Comparison of ENCODE assay signal across 8 cellular contexts in genomic region chr11:108498046-108498815, GRCh38. TPM values are rescaled to one million over a fixed set of nuclear protein-coding genes. Genes with fewer than 3 reads are reported as not detected.
DNase-seq lines count a peak whose midpoint lies in the region; ATAC-seq, FAIRE-seq and TF ChIP-seq lines count a peak whose summit lies in the region.

Gene POGLUT3 (minus strand): TSS chr11:108498384. CDS start chr11:108498366, 18 bp downstream.

- H3K27ac ChIP-seq in caudate nucleus (ENCODE audit: low read depth, low read length) (peak within 1 kb of the TSS; percentile 86), small intestine (ENCODE audit: low read depth in 1 of 2, low read length in 1 of 2) (peak within 1 kb of the TSS; percentile 92 to 97)

- H3K4me3 Mint-ChIP-seq in WTC11 = peak within 1 kb of the TSS; percentile 99
- H3K4me3 Mint-ChIP-seq in immature natural killer cell = peak within 1 kb of the TSS; percentile 98 to 100 (median 99)

- no peak for TF ChIP-seq CTCF in WTC11 (IDR thresholded peaks at IDR 0.05)

- no peaks in the 10 kb centered on the region for H3K9me3 ChIP-seq in small intestine (ENCODE audit: control insufficient read depth, low read depth)

- peak within 1 kb of the TSS; percentile 65 to 71 for H3K4me3 ChIP-seq in small intestine (ENCODE audit: low read depth in 1 of 2, low read length in 2 of 2)

- peaks cover 3 to 8% of the 10 kb centered on the region in 2 donors for H3K4me1 ChIP-seq in small intestine (ENCODE audit: control insufficient read depth in 2 of 2, insufficient read depth in 1 of 2, low read depth in 1 of 2, low read length in 1 of 2)

- peak within 1 kb of the TSS; percentile 100 for H3K27ac Mint-ChIP-seq in WTC11
- peak within 1 kb of the TSS; percentile 98 to 100 (median 99) for H3K27ac Mint-ChIP-seq in immature natural killer cell

- no peaks in the 10 kb centered on the region for H3K36me3 ChIP-seq in small intestine (ENCODE audit: control insufficient read depth in 2 of 2, insufficient read depth in 2 of 2, low read length in 2 of 2)

- H3K9me3 Mint-ChIP-seq in WTC11 = no peaks in the 10 kb centered on the region
- H3K9me3 Mint-ChIP-seq in immature natural killer cell = no peaks in the 10 kb centered on the region

- H3K4me1 Mint-ChIP-seq in WTC11 (peaks cover 18% of the 10 kb centered on the region), immature natural killer cell (peaks cover 15 to 33% of the 10 kb centered on the region in 2 donors)

- DNase-seq in NCI-H2029 (lab: John Stamatoyannopoulos, UW) = peak; percentile 40
- peak; percentile 68 for DNase-seq in WTC11 (ENCODE audit: low spot score)
- DNase-seq in caudate nucleus (lab: John Stamatoyannopoulos, UW) = peak in 33 of 61 donors; percentile 1 to 63 (median 23)
- peak; percentile 61 to 66 (median 61) for DNase-seq in immature natural killer cell
- peak; percentile 27 for DNase-seq in small intestine
- DNase-seq in kidney glomerular epithelial cell (lab: John Stamatoyannopoulos, UW) = no peak

- CTCF ChIA-PET in WTC11 (lab: Charles Lee) = no interaction called here

- POLR2A ChIA-PET in WTC11 (lab: Charles Lee) = interaction anchor here (0.6 to 1.0 kb wide), 2 partner anchors 104 to 276 kb away, joined by 3 read pairs; partner anchors contain the start of gene NPAT

- FAIRE-seq in small intestine (lab: Jason Lieb, UNC) = no peak

- peaks cover 15% of the 10 kb centered on the region for H3K27me3 Mint-ChIP-seq in WTC11 (ENCODE audit: low read depth)
- H3K27me3 Mint-ChIP-seq in immature natural killer cell (ENCODE audit: low read depth in 3 of 3) = peaks cover 7 to 8% (median 7%) of the 10 kb centered on the region in 3 donors

- ATAC-seq in HG02759 (IDR thresholded peaks at IDR 0.05; ENCODE audit: unreplicated experiment) (peak; percentile 63), WTC11 (peak; percentile 66)

- H3K36me3 Mint-ChIP-seq in WTC11 = no peaks in the 10 kb centered on the region
- H3K36me3 Mint-ChIP-seq in immature natural killer cell = no peaks in the 10 kb centered on the region

- no peaks in the 10 kb centered on the region for H3K27me3 ChIP-seq in small intestine (ENCODE audit: control insufficient read depth in 2 of 2, insufficient read depth in 2 of 2, low read length in 2 of 2)

- 0 to 1% (median 0%) methylated on average over 46 to 84 of the region's 84 CpGs for WGBS in small intestine, 3 donors

- TF ChIP-seq POLR2A in GM15510 (IDR thresholded peaks at IDR 0.05; ENCODE audit: borderline replicate concordance, extremely low read depth, insufficient read length) = peak; percentile 41

TF ChIP-seq in WTC11, 78 proteins besides CTCF, POLR2A, EP300 and RAD21 (continues in another document):
- TF ChIP-seq KAT7 (CRISPR knock-in tag; IDR thresholded peaks at IDR 0.05; ENCODE audit: borderline replicate concordance) = peak; percentile 97; the same call in 1 of the 2 replicates
- no peak for TF ChIP-seq ZNF281 (CRISPR knock-in tag; IDR thresholded peaks at IDR 0.05)
- no peak for TF ChIP-seq NR1H2 (CRISPR knock-in tag; IDR thresholded peaks at IDR 0.05)
- peak; percentile 91 for TF ChIP-seq ZNF423 (CRISPR knock-in tag; IDR thresholded peaks at IDR 0.05)
- no peak for TF ChIP-seq IRF1 (CRISPR knock-in tag; IDR thresholded peaks at IDR 0.05)
- no peak for TF ChIP-seq ATF3 (CRISPR knock-in tag; conservative IDR thresholded peaks at IDR 0.05)
- no peak; the same call in 1 of the 2 replicates for TF ChIP-seq FOXK1 (CRISPR knock-in tag; IDR thresholded peaks at IDR 0.05)
- TF ChIP-seq TEAD4 (CRISPR knock-in tag; IDR thresholded peaks at IDR 0.05) = no peak; the same call in 1 of the 2 replicates
- TF ChIP-seq MXD4 (CRISPR knock-in tag; IDR thresholded peaks at IDR 0.05; ENCODE audit: borderline replicate concordance) = no peak
- no peak for TF ChIP-seq AR (CRISPR knock-in tag; IDR thresholded peaks at IDR 0.05)
- no peak for TF ChIP-seq ATF2 (CRISPR knock-in tag; IDR thresholded peaks at IDR 0.05; ENCODE audit: borderline replicate concordance, low read depth)
- TF ChIP-seq ZBTB21 (CRISPR knock-in tag; IDR thresholded peaks at IDR 0.05; ENCODE audit: borderline replicate concordance) = no peak; the same call in 1 of the 2 replicates
- TF ChIP-seq NFE2L1 (CRISPR knock-in tag; IDR thresholded peaks at IDR 0.05) = peak; percentile 37; the same call in 1 of the 2 replicates
- TF ChIP-seq SMAD4 (CRISPR knock-in tag; IDR thresholded peaks at IDR 0.05) = no peak
- no peak for TF ChIP-seq ZMAT4 (CRISPR knock-in tag; IDR thresholded peaks at IDR 0.05)

RNA-seq across cellular contexts. Expression of gene POGLUT3, which starts in this region (rescaled TPM):
- total RNA-seq in WTC11 (2021) = 15.3 to 17.1 TPM (median 16.0 TPM) in 3 replicates
- polyA plus RNA-seq in immature natural killer cell (10 to 100 TPM; 10.4 to 17.1 (median 16.6) TPM), small intestine (10 to 100 TPM in 1 of 3 donors, 1 to 10 TPM in 1, under 1 TPM in 1; 0.89 to 11.4 (median 1.4) TPM)
